Comparison of ENCODE assay signal across 1 cellular context in the genomic region with DNA sequence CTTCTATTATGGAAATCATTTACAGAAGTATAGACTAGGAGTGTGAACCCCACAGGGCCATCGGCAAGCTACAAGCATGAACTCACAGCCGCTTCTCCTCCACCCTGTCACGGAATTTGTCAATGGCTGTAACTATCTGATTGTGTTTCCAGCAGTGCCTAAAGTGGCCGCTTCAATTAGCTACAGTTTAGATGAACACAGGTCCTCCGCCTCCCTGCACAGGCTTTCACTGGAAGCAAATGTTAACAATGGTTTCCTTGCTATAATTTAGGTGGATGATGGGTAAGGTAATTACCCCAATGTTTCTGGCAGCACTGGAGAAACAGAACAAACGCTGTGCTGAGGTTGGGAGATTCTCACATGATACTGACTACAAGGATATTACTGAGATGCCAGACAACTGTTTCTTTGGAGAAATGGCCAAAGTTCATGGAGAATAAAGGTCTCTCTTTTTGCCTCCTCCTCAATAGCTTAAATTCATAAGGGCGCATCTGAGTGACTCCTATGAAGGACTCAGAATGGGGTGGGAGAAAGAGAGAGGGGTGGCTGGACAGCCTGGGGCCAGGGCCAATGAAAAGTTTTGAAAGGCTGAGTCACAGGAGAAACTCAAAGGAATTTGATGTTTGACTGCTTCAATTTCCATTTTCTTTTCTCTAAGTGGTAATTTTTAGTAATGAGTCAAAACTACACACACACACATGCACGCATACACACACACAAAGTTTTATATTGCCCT.
TF ChIP-seq lines count a peak whose summit lies in the region.

No MANE protein-coding gene starts in this region.

TF ChIP-seq in IMR-90, 13 proteins besides CTCF, POLR2A, EP300 and RAD21 (continued from another document):
- no peak for TF ChIP-seq CEBPB (IDR thresholded peaks at IDR 0.05; ENCODE audit: low read depth, low read length)
- TF ChIP-seq RFX5 (IDR thresholded peaks at IDR 0.05; ENCODE audit: low read depth, low read length) = no peak
- TF ChIP-seq MAFK (IDR thresholded peaks at IDR 0.05; ENCODE audit: low read depth, low read length) = no peak
- TF ChIP-seq FOS (IDR thresholded peaks at IDR 0.05; ENCODE audit: low read depth, low read length) = no peak
- no peak for TF ChIP-seq SMC3 (IDR thresholded peaks at IDR 0.05; ENCODE audit: low read depth, low read length)
- no peak for TF ChIP-seq NFE2L2 (IDR thresholded peaks at IDR 0.05; ENCODE audit: low read depth, low read length)
